Comparison of ENCODE assay signal across 1 cellular context in genomic region chr3:126524429-126524988, GRCh38.
TF ChIP-seq lines count a peak whose summit lies in the region.

No MANE protein-coding gene starts in this region.

TF ChIP-seq in HCT116, 20 proteins besides CTCF, POLR2A, EP300 and RAD21 (continued from another document):
- no peak for TF ChIP-seq REST (IDR thresholded peaks at IDR 0.05; ENCODE audit: low read depth)
- no peak for TF ChIP-seq TCF7L2 (IDR thresholded peaks at IDR 0.05; ENCODE audit: borderline replicate concordance, extremely low read depth, insufficient read depth, insufficient read length)
- no peak for TF ChIP-seq ZNF274 (IDR thresholded peaks at IDR 0.05; ENCODE audit: low read depth, low read length)
- no peak for TF ChIP-seq ATF3 (IDR thresholded peaks at IDR 0.05)
- no peak for TF ChIP-seq SIN3A (IDR thresholded peaks at IDR 0.05; ENCODE audit: low read depth)
- no peak for TF ChIP-seq SP1 (IDR thresholded peaks at IDR 0.05; ENCODE audit: low read depth)
- TF ChIP-seq CBX3 (IDR thresholded peaks at IDR 0.05; ENCODE audit: low read depth) = no peak
